ENCODE assay signal across 9 cellular contexts in genomic region chr10:84665883-84666463, GRCh38.
DNase-seq lines count a peak whose midpoint lies in the region; ATAC-seq, FAIRE-seq and TF ChIP-seq lines count a peak whose summit lies in the region.
"Had no signal": no experiment of that assay in that cellular context is flagged by ENCODE, and none has a peak within 500 bp of the region (broad histone marks: within the 10 kb centered on the region; RNA-seq: fewer than 3 reads in every experiment).

No MANE protein-coding gene starts in this region.

- H3K27ac ChIP-seq in DOHH2 (ENCODE audit: low read depth, low read length) = no peak overlapping the region
- H3K27ac ChIP-seq in thyroid gland = no peak overlapping the region

- H3K36me3 ChIP-seq in DOHH2 (ENCODE audit: control insufficient read depth, low read length) (no peaks in the 10 kb centered on the region), bronchial epithelial cell (ENCODE audit: control insufficient read depth, insufficient read depth, low read length) (no peaks in the 10 kb centered on the region), thyroid gland (no peaks in the 10 kb centered on the region)

- no peaks in the 10 kb centered on the region for H4K20me1 ChIP-seq in DOHH2 (ENCODE audit: control insufficient read depth, insufficient read depth, low read depth, low read length)

- H3F3A ChIP-seq in DOHH2 (ENCODE audit: control insufficient read depth, insufficient read depth) = no peaks in the 10 kb centered on the region

- H3K4me3 ChIP-seq in DOHH2 (ENCODE audit: low read length) = no peak overlapping the region
- H3K4me3 ChIP-seq in LNCaP clone FGC (ENCODE audit: low read depth, low read length) = no peak overlapping the region
- no peak overlapping the region for H3K4me3 ChIP-seq in bronchial epithelial cell (ENCODE audit: low read depth, low read length)
- H3K4me3 ChIP-seq in thyroid gland (replicated peaks in 1 of 3) = no peak overlapping the region

- TF ChIP-seq CTCF in DOHH2 (IDR thresholded peaks at IDR 0.05; ENCODE audit: low read depth, low read length, poor library complexity, severe bottlenecking) (peak; percentile 84), LNCaP clone FGC (IDR thresholded peaks at IDR 0.05; ENCODE audit: control insufficient read depth, extremely low read depth, insufficient read depth) (peak; percentile 58), bronchial epithelial cell (IDR thresholded peaks at IDR 0.05; ENCODE audit: insufficient read depth, low read length, severe bottlenecking) (peak; percentile 61), thyroid gland (IDR thresholded peaks at IDR 0.05) (peak in 2 of 6 experiments; percentile 30 to 42)

- H3K9me3 ChIP-seq in DOHH2 (ENCODE audit: control insufficient read depth, insufficient read depth, low read length) = no peaks in the 10 kb centered on the region
- H3K9me3 ChIP-seq in thyroid gland = no peaks in the 10 kb centered on the region

- ATAC-seq in GM21381 (IDR thresholded peaks at IDR 0.05; ENCODE audit: unreplicated experiment) = peak; percentile 70

- H3K4me1 ChIP-seq in DOHH2 (ENCODE audit: control insufficient read depth, low read length) (no peaks in the 10 kb centered on the region), thyroid gland (peaks cover 0 to 14% of the 10 kb centered on the region in 2 donors)

- H3K79me2 ChIP-seq in DOHH2 (ENCODE audit: control insufficient read depth, low read length) = no peaks in the 10 kb centered on the region

- whole genome bisulfite sequencing in thyroid gland, 2 donors = 51 to 53% methylated on average over 9 of the region's 9 CpGs

- intact Hi-C loops in thyroid gland (cut with DNase I) = no loop called here

- no peak for FAIRE-seq in bronchial epithelial cell (lab: Jason Lieb, UNC)
- FAIRE-seq: endometrium had no signal

- no peaks in the 10 kb centered on the region for H3K9me2 ChIP-seq in DOHH2 (replicated peaks; ENCODE audit: control insufficient read depth, low read length)

- DNase-seq in LNCaP clone FGC (ENCODE audit: low read depth) = no peak
- DNase-seq in bronchial epithelial cell (ENCODE audit: low read depth) = peak; percentile 16
- peak; percentile 15 to 26 for DNase-seq in thyroid gland
- no peak for DNase-seq in HCEC 1CT
- DNase-seq in NCI-H345 (lab: John Stamatoyannopoulos, UW) = no peak
- no peak for DNase-seq in midbrain (lab: John Stamatoyannopoulos, UW)

- TF ChIP-seq POLR2A in thyroid gland (IDR thresholded peaks at IDR 0.05) = no peak

- no peak overlapping the region for H3K4me2 ChIP-seq in DOHH2 (ENCODE audit: low read length)

- H3K27me3 ChIP-seq in DOHH2 (ENCODE audit: control insufficient read depth, low read length) (no peaks in the 10 kb centered on the region), bronchial epithelial cell (ENCODE audit: control insufficient read depth, insufficient read depth, low read length) (no peaks in the 10 kb centered on the region), thyroid gland (no peaks in the 10 kb centered on the region)

Comparison
In these comparisons a context has a peak if more than half of its experiments do, and no peak if none do; other contexts are left out.
1. DNase-seq: peak in bronchial epithelial cell (single experiment) and thyroid gland (2 of 2); none in LNCaP clone FGC (single experiment), HCEC 1CT (single experiment), NCI-H345 (single experiment) and midbrain (single experiment).